8 cellular contexts compared by ENCODE assay signal in the genomic region with DNA sequence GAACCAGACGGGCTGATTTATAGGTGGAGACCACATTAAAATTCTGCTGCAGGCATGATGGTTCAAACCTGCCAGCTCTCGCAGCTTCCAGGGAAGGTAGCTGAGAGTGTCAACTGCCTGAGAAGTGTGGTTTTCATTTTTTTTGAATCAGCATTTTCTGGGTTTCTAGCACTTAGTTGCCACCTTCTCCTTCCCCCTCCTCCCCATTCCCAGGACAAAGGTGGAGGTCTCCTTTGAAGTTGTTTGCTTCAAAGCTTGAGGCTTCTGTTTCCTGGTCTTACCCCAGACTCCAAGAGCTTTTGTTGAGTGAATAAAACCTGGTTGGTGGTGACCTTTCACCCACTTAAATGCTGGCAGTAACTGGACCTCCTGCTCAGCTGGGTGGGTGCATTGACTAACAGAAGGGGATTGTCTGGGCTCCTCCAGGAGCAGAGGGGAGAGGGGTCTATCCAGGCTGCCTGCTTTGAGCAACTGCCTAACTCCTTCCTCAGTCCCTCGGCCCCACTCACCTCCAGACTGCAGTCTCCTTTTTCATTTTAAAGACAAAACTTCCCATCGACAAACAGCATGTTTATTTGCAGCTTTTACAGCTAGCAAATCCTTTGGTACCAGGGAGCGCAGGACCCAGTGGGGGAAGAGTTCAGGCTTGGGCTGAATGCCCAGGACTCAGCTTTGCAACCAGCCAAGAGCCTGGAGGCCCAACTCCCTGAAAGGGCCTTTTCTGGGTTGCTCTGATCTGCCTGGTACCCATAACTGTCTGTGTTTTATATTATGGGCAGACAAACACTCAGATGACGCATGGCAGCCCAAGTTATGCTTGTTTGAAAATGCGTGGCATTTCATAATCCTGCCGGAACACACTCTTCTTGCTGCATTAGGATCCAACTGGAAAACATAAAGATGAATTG. TPM values are rescaled to one million over a fixed set of nuclear protein-coding genes. Genes with fewer than 3 reads are reported as not detected.
DNase-seq lines count a peak whose midpoint lies in the region; ATAC-seq and TF ChIP-seq lines count a peak whose summit lies in the region.

No MANE protein-coding gene starts in this region.

- H3K9me3 ChIP-seq in right lobe of liver (no peaks in the 10 kb centered on the region), thoracic aorta (no peaks in the 10 kb centered on the region)

- ATAC-seq in right lobe of liver (peak; percentile 4 to 47 (median 26)), thoracic aorta (ENCODE audit: insufficient number of reproducible peaks, low FRiP score, low read depth) (no peak), GM18868 (IDR thresholded peaks at IDR 0.05; ENCODE audit: unreplicated experiment) (no peak), HG03045 (IDR thresholded peaks at IDR 0.05; ENCODE audit: unreplicated experiment) (no peak)

- TF ChIP-seq CTCF in right lobe of liver (IDR thresholded peaks at IDR 0.05) (no peak), thoracic aorta (IDR thresholded peaks at IDR 0.05) (no peak)

- H3K27ac ChIP-seq in right lobe of liver (peak overlapping the region; percentile 98 to 100 (median 99)), thoracic aorta (peak overlapping the region; percentile 98 to 99)

- H3K4me3 ChIP-seq in right lobe of liver (peak overlapping the region in 2 of 3 donors; percentile 67 to 99), thoracic aorta (peak overlapping the region; percentile 97)

- DNase-seq in LoVo (ENCODE audit: low spot score), result peak; percentile 32
- DNase-seq in dermis blood vessel endothelial cell, result peak; percentile 90
- peak; percentile 50 to 80 (median 79) for DNase-seq in right lobe of liver
- no peak for DNase-seq in thoracic aorta (ENCODE audit: low spot score)
- DNase-seq in stimulated activated CD4-positive, alpha-beta T cell treated with anti-CD3 and anti-CD28 coated beads, Interleukin-15, amount 100 ng/mL, for 24 hours, result no peak
- no peak for DNase-seq in NCI-H2081 (lab: John Stamatoyannopoulos, UW)

- peaks cover 0 to 15% (median 0%) of the 10 kb centered on the region in 4 donors for H3K4me1 ChIP-seq in right lobe of liver
- H3K4me1 ChIP-seq in thoracic aorta (ENCODE audit: control insufficient read depth in 1 of 2, low read depth in 2 of 2), result peaks cover 2 to 18% of the 10 kb centered on the region in 2 donors

- H3K27me3 ChIP-seq in right lobe of liver, result no peaks in the 10 kb centered on the region
- no peaks in the 10 kb centered on the region for H3K27me3 ChIP-seq in thoracic aorta (replicated peaks; ENCODE audit: insufficient read depth)

- H3K36me3 ChIP-seq in right lobe of liver (peaks cover 0 to 20% (median 14%) of the 10 kb centered on the region in 4 donors), thoracic aorta (peaks cover 23% of the 10 kb centered on the region)

- intact Hi-C loops in right lobe of liver (cut with DNase I), result no loop called here

- TF ChIP-seq POLR2A in right lobe of liver (IDR thresholded peaks at IDR 0.05), result peak; percentile 58

- 8% methylated on average over 8 of the region's 8 CpGs for WGBS in right lobe of liver (ENCODE audit: insufficient coverage, low coverage, low lambda C conversion rate, missing lambda C conversion rate)

RNA-seq across cellular contexts. Expression of gene RHOB, which starts 3.6 kb away (rescaled TPM):
- 991 and 2,158 TPM in 2 replicates for total RNA-seq in dermis blood vessel endothelial cell
- 100 to 1,000 TPM; 185 to 656 (median 388) TPM for total RNA-seq in right lobe of liver
- 1,000 to 10,000 TPM in 1 of 2 donors, 100 to 1,000 TPM in 1; 805 to 1,722 TPM for total RNA-seq in thoracic aorta

Comparison
In these comparisons a context has a peak if more than half of its experiments do, and no peak if none do; other contexts are left out.
1. DNase-seq: peak in LoVo (single experiment), dermis blood vessel endothelial cell (single experiment) and right lobe of liver (3 of 3); none in thoracic aorta (single experiment), stimulated activated CD4-positive, alpha-beta T cell treated with anti-CD3 and anti-CD28 coated beads, Interleukin-15, amount 100 ng/mL, for 24 hours (single experiment) and NCI-H2081 (0 of 2).
2. ATAC-seq: peak in right lobe of liver (4 of 4); none in thoracic aorta (single experiment), GM18868 (single experiment) and HG03045 (single experiment).